ENCODE assay signal across 8 cellular contexts in the genomic region with DNA sequence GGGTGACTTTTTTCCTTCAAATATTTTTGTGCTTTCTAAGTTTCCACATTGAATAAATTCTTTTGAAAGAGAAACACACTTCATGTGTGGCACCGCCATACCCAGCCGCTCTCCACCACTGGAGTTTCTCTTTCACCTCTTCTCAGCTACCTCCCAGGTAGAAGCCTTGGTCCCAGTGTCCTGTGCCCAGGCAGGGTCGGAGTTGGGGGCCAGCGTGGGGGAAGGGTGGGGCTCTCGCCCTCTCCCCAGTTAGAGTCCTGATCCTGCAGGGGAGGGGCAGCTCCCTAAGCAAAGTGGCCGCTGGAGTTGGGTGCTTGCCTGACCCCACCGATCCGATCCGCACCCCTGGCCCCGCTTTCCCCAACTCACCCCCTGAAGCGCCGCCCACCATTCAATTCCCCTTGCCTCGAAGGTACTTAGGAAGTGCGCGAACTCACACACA. TPM values are rescaled to one million over a fixed set of nuclear protein-coding genes. Genes with fewer than 3 reads are reported as not detected.
DNase-seq lines count a peak whose midpoint lies in the region; ATAC-seq, FAIRE-seq and TF ChIP-seq lines count a peak whose summit lies in the region.

No MANE protein-coding gene starts in this region.

- no peaks in the 10 kb centered on the region for H3K9me3 Mint-ChIP-seq in CD8-positive, alpha-beta memory T cell

- H3F3A ChIP-seq in PC-3 (ENCODE audit: low read length, unreplicated experiment), result no peaks in the 10 kb centered on the region

- TF ChIP-seq CTCF in PC-3 (conservative IDR thresholded peaks at IDR 0.05; ENCODE audit: low read depth, low read length) (no peak), endothelial cell of umbilical vein (IDR thresholded peaks at IDR 0.05; ENCODE audit: extremely low read depth in 1 of 2, insufficient read depth in 1 of 2, low read depth in 1 of 2, low read length in 2 of 2) (no peak), osteoblast (IDR thresholded peaks at IDR 0.05; ENCODE audit: extremely low read depth, low read depth, low read length) (no peak)

- POLR2A ChIA-PET in CD8-positive, alpha-beta memory T cell (lab: Charles Lee), result no interaction called here
- POLR2A ChIA-PET in PC-3 (lab: Charles Lee; ENCODE audit: unreplicated experiment), result no interaction called here
- POLR2A ChIA-PET in endothelial cell of umbilical vein (lab: Charles Lee), result no interaction called here

- H3K9ac ChIP-seq in PC-3 (ENCODE audit: low read length) (no peak overlapping the region), endothelial cell of umbilical vein (replicated peaks; ENCODE audit: extremely low read depth, insufficient read depth, low read length) (peak overlapping the region; percentile 24)

- ATAC-seq in PC-3 (no peak), HG03432 (IDR thresholded peaks at IDR 0.05; ENCODE audit: unreplicated experiment) (no peak)

- dilution Hi-C loops in endothelial cell of umbilical vein (cut with MboI; ENCODE audit: extremely low pct_ligation_motif_present, low sequenced_read_pairs), result no loop called here

- peaks cover 10% of the 10 kb centered on the region for H3K27me3 ChIP-seq in CD8-positive, alpha-beta memory T cell (ENCODE audit: insufficient read depth, low read length, poor library complexity, severe bottlenecking)
- no peaks in the 10 kb centered on the region for H3K27me3 ChIP-seq in PC-3 (ENCODE audit: low read length)
- peaks cover 0 to under 1% of the 10 kb centered on the region in 2 experiments for H3K27me3 ChIP-seq in endothelial cell of umbilical vein (ENCODE audit: control insufficient read depth in 2 of 2, insufficient read depth in 2 of 2, low read length in 2 of 2)
- peaks cover 12% of the 10 kb centered on the region for H3K27me3 ChIP-seq in osteoblast (ENCODE audit: insufficient read depth, low read length)

- H3K4me1 ChIP-seq in CD8-positive, alpha-beta memory T cell (ENCODE audit: insufficient read depth, low read length), result peaks cover 5% of the 10 kb centered on the region
- H3K4me1 ChIP-seq in PC-3 (ENCODE audit: insufficient read depth, low read length), result peaks cover 18% of the 10 kb centered on the region
- peaks cover 3% of the 10 kb centered on the region for H3K4me1 ChIP-seq in endothelial cell of umbilical vein (ENCODE audit: control insufficient read depth, extremely low read depth, insufficient read depth, low read length)
- peaks cover 11% of the 10 kb centered on the region for H3K4me1 ChIP-seq in osteoblast (ENCODE audit: insufficient read depth, low read length)

- H2AFZ ChIP-seq in PC-3 (ENCODE audit: low read length), result peak overlapping the region; percentile 96
- H2AFZ ChIP-seq in endothelial cell of umbilical vein (ENCODE audit: low read depth, low read length), result peak overlapping the region; percentile 94
- no peak overlapping the region for H2AFZ ChIP-seq in osteoblast (ENCODE audit: low read length)

- no peaks in the 10 kb centered on the region for H3K9me3 ChIP-seq in CD8-positive, alpha-beta memory T cell (ENCODE audit: low read length)
- no peaks in the 10 kb centered on the region for H3K9me3 ChIP-seq in PC-3 (ENCODE audit: low read length)
- H3K9me3 ChIP-seq in endothelial cell of umbilical vein (replicated peaks; ENCODE audit: control insufficient read depth, insufficient read depth, low read length), result no peaks in the 10 kb centered on the region
- H3K9me3 ChIP-seq in osteoblast (ENCODE audit: low read depth, low read length), result no peaks in the 10 kb centered on the region

- peaks cover 16 to 46% of the 10 kb centered on the region in 2 donors for H3K27me3 Mint-ChIP-seq in CD8-positive, alpha-beta memory T cell

- H4K20me1 ChIP-seq in PC-3 (ENCODE audit: low read length), result no peaks in the 10 kb centered on the region
- H4K20me1 ChIP-seq in endothelial cell of umbilical vein (replicated peaks; ENCODE audit: control insufficient read depth, extremely low read depth, insufficient read depth, low read length), result no peaks in the 10 kb centered on the region
- no peaks in the 10 kb centered on the region for H4K20me1 ChIP-seq in osteoblast (ENCODE audit: insufficient read depth, low read length)

- H3K79me2 ChIP-seq in PC-3 (ENCODE audit: low read length), result no peaks in the 10 kb centered on the region
- H3K79me2 ChIP-seq in endothelial cell of umbilical vein (ENCODE audit: control insufficient read depth, insufficient read depth, low read length), result no peaks in the 10 kb centered on the region
- no peaks in the 10 kb centered on the region for H3K79me2 ChIP-seq in osteoblast (ENCODE audit: insufficient read depth, low read length)

- intact Hi-C loops in PC-3 (cut with micrococcal nuclease), result no loop called here
- intact Hi-C loops in endothelial cell of umbilical vein (cut with micrococcal nuclease), result loop anchor here (5.0 kb wide), 2 partner anchors 72 to 137 kb away; no protein-coding TSS in a partner anchor

- CTCF ChIA-PET in CD8-positive, alpha-beta memory T cell (lab: Charles Lee), result no interaction called here
- CTCF ChIA-PET in PC-3 (lab: Charles Lee), result no interaction called here
- CTCF ChIA-PET in endothelial cell of umbilical vein (lab: Charles Lee), result interaction anchor here (1.1 kb wide), 1 partner anchor 42 kb away, joined by 4 read pairs; no protein-coding TSS in a partner anchor

- H3K4me2 ChIP-seq in PC-3 (ENCODE audit: low read length), result peak overlapping the region; percentile 98
- peak overlapping the region; percentile 61 for H3K4me2 ChIP-seq in endothelial cell of umbilical vein (ENCODE audit: insufficient read depth, low read length)
- peak overlapping the region; percentile 80 for H3K4me2 ChIP-seq in osteoblast (ENCODE audit: insufficient read depth, low read length)

- no peaks in the 10 kb centered on the region for H3K9me1 ChIP-seq in endothelial cell of umbilical vein (replicated peaks; ENCODE audit: control insufficient read depth, extremely low read depth, insufficient read depth, low read length)

- H3K36me3 Mint-ChIP-seq in CD8-positive, alpha-beta memory T cell, result no peaks in the 10 kb centered on the region

- H3K4me3 Mint-ChIP-seq in CD8-positive, alpha-beta memory T cell, result peak overlapping the region; percentile 57 to 90 (median 73)

- FAIRE-seq in endothelial cell of umbilical vein (lab: Jason Lieb, UNC), result peak; percentile 12

- H3K9me2 ChIP-seq in PC-3 (replicated peaks; ENCODE audit: low read length), result no peaks in the 10 kb centered on the region

- BruUV-seq in PC-3 (replicated peaks; lab: Mats Ljungman, UMichigan) (no TSS peak), endothelial cell of umbilical vein (replicated peaks; lab: Mats Ljungman, UMichigan) (no TSS peak)

- no peaks in the 10 kb centered on the region for H3K36me3 ChIP-seq in CD8-positive, alpha-beta memory T cell (ENCODE audit: insufficient read depth, low read length)
- H3K36me3 ChIP-seq in PC-3 (ENCODE audit: low read depth, low read length) (no peaks in the 10 kb centered on the region), endothelial cell of umbilical vein (ENCODE audit: control insufficient read depth in 2 of 2, extremely low read depth in 1 of 2, insufficient read depth in 2 of 2, low read length in 2 of 2) (no peaks in the 10 kb centered on the region), osteoblast (ENCODE audit: insufficient read depth, low read length) (no peaks in the 10 kb centered on the region)

- TF ChIP-seq POLR2A in endothelial cell of umbilical vein (IDR thresholded peaks at IDR 0.05; ENCODE audit: low read depth, low read length), result no peak

- H3K4me3 ChIP-seq in CD8-positive, alpha-beta memory T cell (ENCODE audit: low read length), result peak overlapping the region; percentile 50
- H3K4me3 ChIP-seq in PC-3 (ENCODE audit: low read length) (peak overlapping the region; percentile 86), endothelial cell of umbilical vein (replicated peaks in 1 of 3; ENCODE audit: insufficient read depth in 1 of 3, low read depth in 1 of 3, low read length in 3 of 3) (peak overlapping the region; percentile 45 to 75 (median 50)), osteoblast (ENCODE audit: insufficient read depth, low read length) (no peak overlapping the region)

- DNase-seq in CD8-positive, alpha-beta memory T cell, result peak in 1 of 5 donors; percentile 7
- no peak for DNase-seq in PC-3
- no peak for DNase-seq in endothelial cell of umbilical vein (ENCODE audit: low read depth, low spot score)
- DNase-seq in osteoblast (ENCODE audit: insufficient read length, low spot score, missing footprints), result no peak
- no peak for DNase-seq in stimulated activated naive CD4-positive, alpha-beta T cell treated with Interleukin-2 at 50 U/mL for 16 hours (lab: John Stamatoyannopoulos, UW)
- DNase-seq in effector CD8-positive, alpha-beta T cell (lab: John Stamatoyannopoulos, UW), result no peak
- DNase-seq in DMS79 treated with DMSO at 0.1 percent for 48 hours (lab: John Stamatoyannopoulos, UW), result no peak

- H3K4me1 Mint-ChIP-seq in CD8-positive, alpha-beta memory T cell, result peaks cover 13 to 15% (median 15%) of the 10 kb centered on the region in 3 donors

- H3K27ac ChIP-seq in CD8-positive, alpha-beta memory T cell (ENCODE audit: low read depth, low read length), result no peak overlapping the region
- H3K27ac ChIP-seq in PC-3 (ENCODE audit: low read length), result no peak overlapping the region
- no peak overlapping the region for H3K27ac ChIP-seq in endothelial cell of umbilical vein (ENCODE audit: insufficient read depth, low read depth, low read length)
- no peak overlapping the region for H3K27ac ChIP-seq in osteoblast (ENCODE audit: low read depth, low read length)

- peak overlapping the region in 2 of 8 donors; percentile 27 to 61 for H3K27ac Mint-ChIP-seq in CD8-positive, alpha-beta memory T cell

TF ChIP-seq in endothelial cell of umbilical vein, 7 proteins besides CTCF, POLR2A, EP300 and RAD21 (continues in another document):
- TF ChIP-seq MYC (IDR thresholded peaks at IDR 0.05; ENCODE audit: low read depth, low read length) (no peak), POLR2AphosphoS5 (IDR thresholded peaks at IDR 0.05; ENCODE audit: insufficient read depth, low read depth, low read length) (no peak), JUN (IDR thresholded peaks at IDR 0.05; ENCODE audit: borderline replicate concordance, insufficient read depth, insufficient read length, low read depth) (no peak), FOS (IDR thresholded peaks at IDR 0.05; ENCODE audit: borderline replicate concordance, insufficient read depth, low read length) (no peak), GATA2 (IDR thresholded peaks at IDR 0.05; ENCODE audit: insufficient read depth, insufficient read length, low read depth, low read length) (no peak)

RNA-seq across cellular contexts. Expression of a gene that starts 0.8 kb away (rescaled TPM):
- under 1 TPM; 0.29 to 0.72 TPM for total RNA-seq in CD8-positive, alpha-beta memory T cell
- 0.15 TPM for polyA plus RNA-seq in CD8-positive, alpha-beta memory T cell
- total RNA-seq in PC-3 (2014; rRNA removed) (3.5 and 3.7 TPM in 2 replicates), endothelial cell of umbilical vein (8.4 and 9.6 TPM in 2 replicates), osteoblast (1.1 and 1.5 TPM in 2 replicates)
- 0.67 and 0.72 TPM in 2 replicates for polyA plus RNA-seq in endothelial cell of umbilical vein
- 1.4 and 1.6 TPM in 2 replicates for polyA plus RNA-seq in endothelial cell of umbilical vein (2011; cell fraction: cytosol; rRNA removed)
- polyA plus RNA-seq in endothelial cell of umbilical vein (2011; cell fraction: nucleus; rRNA removed), result 5.6 and 6.1 TPM in 2 replicates
- 4.0 and 5.9 TPM in 2 replicates for polyA plus RNA-seq in endothelial cell of umbilical vein (2012)
- 2.8 and 3.2 TPM in 2 replicates for polyA minus RNA-seq in endothelial cell of umbilical vein
- 1.0 TPM for polyA minus RNA-seq in endothelial cell of umbilical vein (2011; cell fraction: cytosol; rRNA and poly(A)+ RNA removed)
- 4.1 and 5.3 TPM in 2 replicates for polyA minus RNA-seq in endothelial cell of umbilical vein (2011; cell fraction: nucleus; rRNA and poly(A)+ RNA removed)
